8 cellular contexts compared by ENCODE assay signal in the genomic region with DNA sequence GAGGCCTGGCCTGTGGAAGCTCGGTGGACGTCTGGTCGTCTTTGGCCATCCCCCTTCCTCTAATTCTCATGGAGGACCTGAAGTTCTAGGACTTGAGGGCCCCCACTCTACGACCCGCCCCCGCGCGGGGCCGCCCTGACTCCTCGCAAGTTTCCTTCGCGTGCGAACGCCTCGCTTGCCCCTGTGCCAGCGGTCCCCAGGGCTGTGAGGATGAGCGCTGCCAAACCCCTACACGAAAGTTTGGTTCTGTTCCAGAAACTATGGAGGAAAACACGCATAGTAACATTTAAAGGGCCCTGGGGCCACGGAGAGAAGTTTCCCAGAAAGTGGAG. TPM values are rescaled to one million over a fixed set of nuclear protein-coding genes. Genes with fewer than 3 reads are reported as not detected.
DNase-seq lines count a peak whose midpoint lies in the region; ATAC-seq and TF ChIP-seq lines count a peak whose summit lies in the region.

No MANE protein-coding gene starts in this region.

- no peaks in the 10 kb centered on the region for H3K36me3 Mint-ChIP-seq in T-helper 17 cell (ENCODE audit: low read depth)

- TF ChIP-seq CTCF in fibroblast of mammary gland (conservative IDR thresholded peaks at IDR 0.05; ENCODE audit: control insufficient read depth, insufficient read depth, low read depth, low read length) = no peak
- no peak for TF ChIP-seq CTCF in ovary (IDR thresholded peaks at IDR 0.05)

- H3K27ac Mint-ChIP-seq in T-helper 17 cell = no peak overlapping the region

- peaks cover 9% of the 10 kb centered on the region for H3K4me1 Mint-ChIP-seq in T-helper 17 cell

- peak overlapping the region; percentile 85 for H3K4me3 ChIP-seq in fibroblast of mammary gland (ENCODE audit: control insufficient read depth, low read depth, low read length)
- peak overlapping the region; percentile 75 for H3K4me3 ChIP-seq in ovary

- no peaks in the 10 kb centered on the region for H3K27me3 ChIP-seq in ovary

- H3K9me3 ChIP-seq in T-helper 17 cell (ENCODE audit: control insufficient read depth, low read length, poor library complexity, severe bottlenecking) (no peaks in the 10 kb centered on the region), ovary (no peaks in the 10 kb centered on the region)

- WGBS in ovary, 3 donors = 1 to 2% (median 2%) methylated on average over 19 to 20 of the region's 20 CpGs

- H3K4me1 ChIP-seq in ovary (ENCODE audit: insufficient read depth) = peaks cover 9% of the 10 kb centered on the region

- peak overlapping the region; percentile 88 for H3K4me3 Mint-ChIP-seq in T-helper 17 cell

- peak overlapping the region; percentile 65 to 72 for H3K27ac ChIP-seq in ovary

- peak; percentile 14 for ATAC-seq in GM19395 (IDR thresholded peaks at IDR 0.05; ENCODE audit: unreplicated experiment)
- ATAC-seq in T-helper 17 cell = no peak
- no peak for ATAC-seq in HG03095 (IDR thresholded peaks at IDR 0.05; ENCODE audit: unreplicated experiment)

- no peaks in the 10 kb centered on the region for H3K36me3 ChIP-seq in ovary

- TF ChIP-seq EP300 in ovary (IDR thresholded peaks at IDR 0.05) = no peak

- intact Hi-C loops in ovary (cut with DNase I) = loop anchor here in 3 of 4 donors (5.0 to 10.0 kb wide), 4 partner anchors 56 to 299 kb away; no protein-coding TSS in a partner anchor

- no peak for TF ChIP-seq POLR2A in ovary (IDR thresholded peaks at IDR 0.05)

- DNase-seq in T-helper 17 cell (no peak), fibroblast of mammary gland (ENCODE audit: low read depth) (peak; percentile 73), ovary (no peak), NCI-H146 treated with DMSO at 0.1 percent for 48 hours (lab: John Stamatoyannopoulos, UW; ENCODE audit: unreplicated experiment) (no peak), superior temporal gyrus (ENCODE audit: extremely low spot score) (no peak), DMS79 treated with DMSO at 0.1 percent for 48 hours (lab: John Stamatoyannopoulos, UW) (no peak)

- H3K27me3 Mint-ChIP-seq in T-helper 17 cell = peaks cover 58% of the 10 kb centered on the region

RNA-seq across cellular contexts. Expression of a gene that starts 0.3 kb away (rescaled TPM):
- not detected for total RNA-seq in T-helper 17 cell
- total RNA-seq in ovary = 10 to 100 TPM; 50.6 to 84.4 (median 68.0) TPM
- 100 to 1,000 TPM in 1 of 2 donors, 10 to 100 TPM in 1; 41.0 to 121 TPM for polyA plus RNA-seq in ovary

Comparison
In these comparisons a context has a peak if more than half of its experiments do, and no peak if none do; other contexts are left out.
1. RNA of a gene that starts 0.3 kb away (total RNA-seq): 50.6 to 84.4 TPM in ovary; not detected in T-helper 17 cell; every median in the first group is over 10 times any median in the second.